ENCODE assay signal across 8 cellular contexts in the genomic region with DNA sequence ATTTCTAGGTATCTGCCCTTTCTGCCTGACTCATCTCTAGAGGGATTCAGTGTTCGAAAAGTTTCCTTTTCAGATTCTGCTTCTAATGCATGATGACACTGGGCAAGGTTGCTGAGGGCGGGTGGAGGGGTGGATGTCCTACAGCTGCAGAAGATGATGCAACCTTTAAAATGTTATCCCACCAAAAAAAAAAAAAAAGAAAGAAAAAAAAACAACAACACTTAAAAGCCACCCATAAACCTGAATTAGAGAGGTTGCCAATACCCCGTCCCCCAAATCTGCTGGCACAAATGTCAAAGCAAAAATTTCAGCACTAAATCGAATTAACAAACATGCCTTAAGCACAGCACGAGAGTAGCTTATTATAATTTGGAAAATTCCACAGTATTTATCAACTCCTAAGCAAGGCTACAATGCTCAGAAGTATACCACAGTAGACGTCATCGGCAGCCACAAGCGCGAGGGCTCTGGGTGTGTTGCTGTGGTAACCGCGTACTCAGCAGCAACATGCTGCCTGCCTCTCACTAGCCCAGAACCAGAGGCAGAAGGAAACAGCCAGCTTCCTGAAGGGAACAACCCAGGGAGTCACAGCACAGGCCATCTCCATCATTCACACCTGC.
A peak's percentile ranks its signal among the peaks of the same experiment; 100 is the strongest.
DNase-seq lines count a peak whose midpoint lies in the region; ATAC-seq and TF ChIP-seq lines count a peak whose summit lies in the region.

No MANE protein-coding gene starts in this region.

- no peak for TF ChIP-seq POLR2A in lower leg skin (IDR thresholded peaks at IDR 0.05)

- ATAC-seq in GM19463 (IDR thresholded peaks at IDR 0.05; ENCODE audit: unreplicated experiment) (peak; percentile 77), HG03571 (IDR thresholded peaks at IDR 0.05; ENCODE audit: unreplicated experiment) (no peak)
- peak; percentile 89 to 90 for ATAC-seq in activated CD4-positive, CD25-positive, alpha-beta regulatory T cell treated with anti-CD3 and anti-CD28 coated beads, Interleukin-2, amount 50 U/mL, for 24 hours

- intact Hi-C loops in lower leg skin (cut with DNase I; ENCODE audit: low total_unique reads): no loop called here

- H3K4me3 ChIP-seq in cardiac fibroblast (replicated peaks in 1 of 2; ENCODE audit: low read depth in 2 of 2, low read length in 2 of 2): no peak overlapping the region
- H3K4me3 ChIP-seq in lower leg skin (ENCODE audit: low read depth, poor library complexity, severe bottlenecking): no peak overlapping the region

- no peak for TF ChIP-seq CTCF in AG09319 (IDR thresholded peaks at IDR 0.05; ENCODE audit: low read depth, low read length)
- TF ChIP-seq CTCF in cardiac fibroblast (IDR thresholded peaks at IDR 0.05; ENCODE audit: low read depth, low read length): no peak
- TF ChIP-seq CTCF in lower leg skin (IDR thresholded peaks at IDR 0.05): no peak

- 33 to 43% methylated on average over 7 to 11 of the region's 11 CpGs for WGBS in lower leg skin, 2 donors

- DNase-seq in AG09319 (ENCODE audit: extremely low read depth, low read depth) (peak; percentile 83), HS-5 (ENCODE audit: low read depth) (peak; percentile 33), cardiac fibroblast (ENCODE audit: low read depth in 2 of 2) (peak; percentile 92), lower leg skin (ENCODE audit: low spot score in 2 of 2) (peak; percentile 38 to 88)
- DNase-seq in stimulated activated CD4-positive, alpha-beta T cell treated with anti-CD3 and anti-CD28 coated beads, TNF-alpha, amount 100 ng/mL, for 48 hours (ENCODE audit: low read depth in 3 of 3): peak; percentile 37 to 61 (median 51)

Comparison
In these comparisons a context has a peak if more than half of its experiments do, and no peak if none do; other contexts are left out.
1. DNase-seq: peak in every context shown above with its lines; median percentile 92 in cardiac fibroblast; 83 in AG09319; 63 in lower leg skin; 51 in stimulated activated CD4-positive, alpha-beta T cell treated with anti-CD3 and anti-CD28 coated beads, TNF-alpha, amount 100 ng/mL, for 48 hours; 33 in HS-5.